9 cellular contexts compared by ENCODE assay signal in the genomic region with DNA sequence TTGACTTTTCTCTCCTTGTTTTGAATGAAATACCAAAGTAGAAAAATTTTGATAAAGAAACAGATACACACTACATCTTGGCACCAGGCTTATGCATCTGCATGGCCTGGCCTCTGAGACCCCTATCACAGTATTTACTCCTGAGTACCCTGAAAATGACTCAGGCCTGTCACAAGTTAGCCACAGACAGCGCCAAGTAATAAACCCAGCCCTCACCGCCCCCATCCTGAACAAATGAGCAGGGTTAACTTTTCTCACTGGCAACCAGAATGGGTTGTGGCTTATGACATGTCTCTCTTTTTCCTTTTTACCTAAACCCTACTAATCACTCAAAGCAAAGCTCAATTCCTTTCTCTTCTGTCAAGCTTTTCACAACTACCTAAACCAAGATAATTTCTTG. TPM values are rescaled to one million over a fixed set of nuclear protein-coding genes. Genes with fewer than 3 reads are reported as not detected.
A peak's percentile ranks its signal among the peaks of the same experiment; 100 is the strongest.
DNase-seq lines count a peak whose midpoint lies in the region; ATAC-seq and TF ChIP-seq lines count a peak whose summit lies in the region.
"Had no signal": no experiment of that assay in that cellular context is flagged by ENCODE, and none has a peak within 500 bp of the region (broad histone marks: within the 10 kb centered on the region; RNA-seq: fewer than 3 reads in every experiment).

No MANE protein-coding gene starts in this region.

- no peak overlapping the region for H3K4me3 ChIP-seq in MG63
- H3K4me3 ChIP-seq in fibroblast of villous mesenchyme (ENCODE audit: low read depth, low read length): no peak overlapping the region

- POLR2A ChIA-PET in activated CD4-positive, alpha-beta T cell treated with anti-CD3 and anti-CD28 coated beads, Interleukin-2, amount 10 ng/mL, durations not matched to agents 7 days and 5 days (lab: Charles Lee): no interaction called here

- H3K9me3 ChIP-seq in MG63: no peaks in the 10 kb centered on the region

- H3K27me3 ChIP-seq in MG63: no peaks in the 10 kb centered on the region

- no peak for TF ChIP-seq CTCF in fibroblast of villous mesenchyme (IDR thresholded peaks at IDR 0.05; ENCODE audit: insufficient read depth, low read depth, low read length)

- peaks cover 2% of the 10 kb centered on the region for H3K36me3 Mint-ChIP-seq in activated CD4-positive, alpha-beta T cell treated with anti-CD3 and anti-CD28 coated beads, Interleukin-2, amount 10 ng/mL, durations not matched to agents 7 days and 5 days (ENCODE audit: low read depth)

- peak; percentile 32 to 49 for DNase-seq in activated CD4-positive, alpha-beta T cell treated with anti-CD3 and anti-CD28 coated beads, Interleukin-2, amount 50 U/mL, for 48 hours
- DNase-seq in activated CD4-positive, alpha-beta T cell treated with anti-CD3 and anti-CD28 coated beads, Interleukin-2, amount 10 ng/mL, durations not matched to agents 7 days and 5 days: no peak
- peak; percentile 52 for DNase-seq in MG63
- peak; percentile 51 for DNase-seq in fibroblast of villous mesenchyme (ENCODE audit: low read depth)
- DNase-seq in stimulated activated naive CD8-positive, alpha-beta T cell treated with anti-CD3 and anti-CD28 coated beads, Interleukin-15, amount 100 ng/mL, for 72 hours: peak; percentile 19 to 63
- DNase-seq in hepatic stellate cell (ENCODE audit: low spot score): no peak
- no peak for DNase-seq in iPS-NIHi11 (ENCODE audit: low spot score)
- no peak for DNase-seq in medulla oblongata (ENCODE audit: extremely low spot score)
- DNase-seq: AML-193 had no signal

- H3K27me3 Mint-ChIP-seq in activated CD4-positive, alpha-beta T cell treated with anti-CD3 and anti-CD28 coated beads, Interleukin-2, amount 10 ng/mL, durations not matched to agents 7 days and 5 days: peaks cover 2% of the 10 kb centered on the region
- peaks cover 37% of the 10 kb centered on the region for H3K27me3 Mint-ChIP-seq in stimulated activated naive CD8-positive, alpha-beta T cell treated with anti-CD3 and anti-CD28 coated beads, Interleukin-15, amount 100 ng/mL, for 72 hours

- peaks cover 28% of the 10 kb centered on the region for H3K4me1 Mint-ChIP-seq in activated CD4-positive, alpha-beta T cell treated with anti-CD3 and anti-CD28 coated beads, Interleukin-2, amount 10 ng/mL, durations not matched to agents 7 days and 5 days
- H3K4me1 Mint-ChIP-seq in stimulated activated naive CD8-positive, alpha-beta T cell treated with anti-CD3 and anti-CD28 coated beads, Interleukin-15, amount 100 ng/mL, for 72 hours: peaks cover 26% of the 10 kb centered on the region

- ATAC-seq in stimulated activated naive CD8-positive, alpha-beta T cell treated with anti-CD3 and anti-CD28 coated beads, Interleukin-15, amount 100 ng/mL, for 72 hours: peak; percentile 97

- H3K9me3 Mint-ChIP-seq in activated CD4-positive, alpha-beta T cell treated with anti-CD3 and anti-CD28 coated beads, Interleukin-2, amount 10 ng/mL, durations not matched to agents 7 days and 5 days: peaks cover 4% of the 10 kb centered on the region
- no peaks in the 10 kb centered on the region for H3K9me3 Mint-ChIP-seq in stimulated activated naive CD8-positive, alpha-beta T cell treated with anti-CD3 and anti-CD28 coated beads, Interleukin-15, amount 100 ng/mL, for 72 hours

- H3K4me3 Mint-ChIP-seq in activated CD4-positive, alpha-beta T cell treated with anti-CD3 and anti-CD28 coated beads, Interleukin-2, amount 10 ng/mL, durations not matched to agents 7 days and 5 days: no peak overlapping the region
- no peak overlapping the region for H3K4me3 Mint-ChIP-seq in stimulated activated naive CD8-positive, alpha-beta T cell treated with anti-CD3 and anti-CD28 coated beads, Interleukin-15, amount 100 ng/mL, for 72 hours

- no peaks in the 10 kb centered on the region for H3K36me3 ChIP-seq in MG63

- H3K27ac Mint-ChIP-seq in activated CD4-positive, alpha-beta T cell treated with anti-CD3 and anti-CD28 coated beads, Interleukin-2, amount 10 ng/mL, durations not matched to agents 7 days and 5 days: no peak overlapping the region
- no peak overlapping the region for H3K27ac Mint-ChIP-seq in stimulated activated naive CD8-positive, alpha-beta T cell treated with anti-CD3 and anti-CD28 coated beads, Interleukin-15, amount 100 ng/mL, for 72 hours

- CTCF ChIA-PET in activated CD4-positive, alpha-beta T cell treated with anti-CD3 and anti-CD28 coated beads, Interleukin-2, amount 10 ng/mL, durations not matched to agents 7 days and 5 days (lab: Charles Lee): interaction anchor here (0.8 to 1.1 kb wide), 3 partner anchors 7 to 24 kb away, joined by 3 read pairs; no protein-coding TSS in a partner anchor

RNA-seq across cellular contexts. Expression of a gene that starts 35.3 kb away (rescaled TPM):
- total RNA-seq in activated CD4-positive, alpha-beta T cell treated with anti-CD3 and anti-CD28 coated beads, Interleukin-2, amount 10 ng/mL, durations not matched to agents 7 days and 5 days: 1 to 10 TPM; 6.2 to 8.1 TPM
- total RNA-seq in MG63 (2014; rRNA removed; shearing (Covaris generic); ENCODE audit: low replicate concordance): 1.7 and 3.8 TPM in 2 replicates
- 9.5 and 10.0 TPM in 2 replicates for total RNA-seq in fibroblast of villous mesenchyme

Comparison
In these comparisons a context has a peak if more than half of its experiments do, and no peak if none do; other contexts are left out.
1. DNase-seq: peak in activated CD4-positive, alpha-beta T cell treated with anti-CD3 and anti-CD28 coated beads, Interleukin-2, amount 50 U/mL, for 48 hours (2 of 2), MG63 (single experiment), fibroblast of villous mesenchyme (single experiment) and stimulated activated naive CD8-positive, alpha-beta T cell treated with anti-CD3 and anti-CD28 coated beads, Interleukin-15, amount 100 ng/mL, for 72 hours (2 of 2); none in activated CD4-positive, alpha-beta T cell treated with anti-CD3 and anti-CD28 coated beads, Interleukin-2, amount 10 ng/mL, durations not matched to agents 7 days and 5 days (single experiment), hepatic stellate cell (single experiment), iPS-NIHi11 (single experiment) and medulla oblongata (single experiment).